20 cellular contexts compared by ENCODE assay signal in the genomic region with DNA sequence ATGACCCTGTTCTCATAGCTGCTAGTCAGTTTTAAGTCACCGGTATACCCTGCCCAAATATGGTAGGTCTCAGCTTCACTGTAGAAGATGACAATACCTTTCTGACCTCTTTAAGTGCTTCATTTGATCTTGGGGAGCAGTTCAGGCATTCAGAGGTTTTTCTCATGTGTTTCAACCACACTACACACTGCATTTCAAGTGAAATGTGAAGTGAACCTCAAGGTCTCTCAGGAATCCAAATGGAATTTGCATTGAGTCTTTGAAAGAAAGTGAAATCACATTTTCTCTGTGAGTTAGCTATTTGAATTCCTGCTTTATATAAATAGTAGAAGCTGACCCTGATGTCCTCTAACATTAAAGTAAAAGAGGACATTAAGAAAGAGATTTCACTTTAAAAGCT.
"Had no signal": no experiment of that assay in that cellular context is flagged by ENCODE, and none has a peak within 500 bp of the region (broad histone marks: within the 10 kb centered on the region; RNA-seq: fewer than 3 reads in every experiment).

No MANE protein-coding gene starts in this region.

- H3K4me3 Mint-ChIP-seq: activated T-cell treated with anti-CD3 and anti-CD28 coated beads, Interleukin-2, amount 50 U/mL, for 72 hours; endodermal cell; memory B cell; naive thymus-derived CD4-positive, alpha-beta T cell; stimulated activated naive B cell treated with anti-CD40 and anti-IgM and Interleukin-4, amounts not matched to agents 10 μg/mL and 1 μg/mL and 100 μg/mL, for 72 hours had no signal

- H3K4me1 Mint-ChIP-seq: endodermal cell; memory B cell; naive thymus-derived CD4-positive, alpha-beta T cell; stimulated activated naive B cell treated with anti-CD40 and anti-IgM and Interleukin-4, amounts not matched to agents 10 μg/mL and 1 μg/mL and 100 μg/mL, for 72 hours had no signal

- H3K9me3 ChIP-seq: adrenal gland, pancreas, upper lobe of right lung had no signal

- DNase-seq: activated CD4-positive, alpha-beta T cell treated with anti-CD3 and anti-CD28 coated beads for 1 hour; activated gamma-delta T cell treated with Interleukin-2 at 50 U/mL for 16 hours; activated T-cell treated with anti-CD3 and anti-CD28 coated beads, Interleukin-2, amount 50 U/mL, for 72 hours; adrenal gland; caudate nucleus; endodermal cell; foreskin fibroblast; glutamatergic neuron; hypothalamus; kidney; naive thymus-derived CD4-positive, alpha-beta T cell; pancreas; stimulated activated naive B cell treated with anti-CD40 and anti-IgM and Interleukin-4, amounts not matched to agents 10 μg/mL and 1 μg/mL and 100 μg/mL, for 72 hours; T-helper 2 cell; upper lobe of right lung had no signal

- H3K27ac ChIP-seq: adrenal gland, epithelial cell of prostate, pancreas, upper lobe of right lung, VCaP had no signal

- ATAC-seq: activated naive CD4-positive, alpha-beta T cell treated with anti-CD3 and anti-CD28 coated beads, Interleukin-2, amount 50 U/mL, for 72 hours; activated T-cell treated with anti-CD3 and anti-CD28 coated beads, Interleukin-2, amount 50 U/mL, for 72 hours; naive thymus-derived CD4-positive, alpha-beta T cell; pancreas; stimulated activated naive B cell treated with anti-CD40 and anti-IgM and Interleukin-4, amounts not matched to agents 10 μg/mL and 1 μg/mL and 100 μg/mL, for 72 hours; upper lobe of right lung had no signal

- FAIRE-seq: colon, kidney, pancreas had no signal

- H3K27me3 ChIP-seq: adrenal gland, pancreas, upper lobe of right lung had no signal

- H3K27ac Mint-ChIP-seq: activated naive CD4-positive, alpha-beta T cell treated with anti-CD3 and anti-CD28 coated beads, Interleukin-2, amount 50 U/mL, for 72 hours; activated T-cell treated with anti-CD3 and anti-CD28 coated beads, Interleukin-2, amount 50 U/mL, for 72 hours; endodermal cell; memory B cell; naive thymus-derived CD4-positive, alpha-beta T cell; stimulated activated naive B cell treated with anti-CD40 and anti-IgM and Interleukin-4, amounts not matched to agents 10 μg/mL and 1 μg/mL and 100 μg/mL, for 72 hours had no signal

- H3K4me3 ChIP-seq: adrenal gland, pancreas, upper lobe of right lung had no signal

- H3K4me1 ChIP-seq: adrenal gland, pancreas, upper lobe of right lung had no signal

- H3K27me3 Mint-ChIP-seq: memory B cell; naive thymus-derived CD4-positive, alpha-beta T cell; stimulated activated naive B cell treated with anti-CD40 and anti-IgM and Interleukin-4, amounts not matched to agents 10 μg/mL and 1 μg/mL and 100 μg/mL, for 72 hours had no signal

- H3K36me3 Mint-ChIP-seq: activated naive CD4-positive, alpha-beta T cell treated with anti-CD3 and anti-CD28 coated beads, Interleukin-2, amount 50 U/mL, for 72 hours; memory B cell; naive thymus-derived CD4-positive, alpha-beta T cell; stimulated activated naive B cell treated with anti-CD40 and anti-IgM and Interleukin-4, amounts not matched to agents 10 μg/mL and 1 μg/mL and 100 μg/mL, for 72 hours had no signal

- H3K36me3 ChIP-seq: adrenal gland, pancreas, upper lobe of right lung had no signal

- H3K9me3 Mint-ChIP-seq: endodermal cell; stimulated activated naive B cell treated with anti-CD40 and anti-IgM and Interleukin-4, amounts not matched to agents 10 μg/mL and 1 μg/mL and 100 μg/mL, for 72 hours had no signal
